In the genomic region with DNA sequence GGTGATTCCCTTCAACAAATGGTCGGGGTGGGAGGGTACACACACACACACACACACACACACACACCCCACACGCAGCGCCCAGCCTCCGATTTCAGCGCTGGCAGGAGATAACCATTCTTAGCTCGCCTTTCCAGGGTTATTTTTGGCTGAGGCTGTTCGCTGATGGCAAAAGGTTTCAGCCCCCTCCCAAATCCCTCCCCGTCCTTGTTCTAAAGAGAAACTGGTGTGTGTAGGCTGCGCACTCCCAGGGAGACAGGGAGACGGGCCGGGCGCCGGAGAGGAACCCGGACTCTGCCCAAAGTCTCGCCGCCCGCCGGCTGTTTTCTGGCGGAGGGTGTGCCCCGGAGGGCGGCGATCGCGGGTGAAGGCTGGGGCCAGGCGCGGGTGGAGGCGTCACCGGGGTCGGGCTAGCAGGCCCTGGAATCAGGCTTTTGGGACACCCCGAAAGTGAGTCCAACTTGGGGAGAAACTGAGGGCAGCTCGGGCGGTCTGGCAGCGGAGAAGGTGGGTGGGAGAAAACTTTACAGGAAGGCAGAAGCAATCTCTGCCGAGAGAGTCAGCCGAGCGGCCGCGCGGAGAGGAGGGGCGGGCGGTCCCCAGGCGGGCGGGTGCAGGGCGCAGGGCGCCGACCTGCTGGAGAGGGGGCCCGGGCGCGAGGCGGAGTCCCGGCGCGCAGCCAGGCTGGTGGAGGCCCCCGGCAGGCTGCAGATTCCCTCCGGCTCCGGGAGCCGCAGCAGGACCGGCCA, we compare ENCODE assay signal across 7 cellular contexts. TPM values are rescaled to one million over a fixed set of nuclear protein-coding genes. Genes with fewer than 3 reads are reported as not detected.
DNase-seq lines count a peak whose midpoint lies in the region; ATAC-seq and TF ChIP-seq lines count a peak whose summit lies in the region.
"Not testable (repeated sequence)": the region's sequence is repeated elsewhere in the genome, so short reads cannot be mapped to it uniquely, and the experiment has no call there.

Gene PGM5 (plus strand): TSS at position 242 of the 749 bp plus-strand sequence. CDS start 517 bp downstream, outside the sequence.

- peaks cover 0 to 31% (median 6%) of the 10 kb centered on the region in 9 donors for H3K4me1 ChIP-seq in heart right ventricle
- not testable (repeated sequence) for H3K4me1 ChIP-seq in mesodermal cell (ENCODE audit: control insufficient read depth, insufficient read depth, low read length, poor library complexity, severe bottlenecking); gastrocnemius medialis

- in situ Hi-C loops in gastrocnemius medialis (cut with MboI; ENCODE audit: low sequenced_read_pairs in 4 of 4), result not testable (repeated sequence)

- TF ChIP-seq CTCF in GM12864 (IDR thresholded peaks at IDR 0.05; ENCODE audit: low read depth, low read length, missing control alignments); gastrocnemius medialis (IDR thresholded peaks at IDR 0.05 in 4 of 5, conservative IDR thresholded peaks at IDR 0.05 in 1 of 5): not testable (repeated sequence)
- peak in 1 of 9 donors; percentile 16 for TF ChIP-seq CTCF in heart right ventricle (IDR thresholded peaks at IDR 0.05)

- H3K9me3 Mint-ChIP-seq in activated CD4-positive, alpha-beta T cell treated with anti-CD3 and anti-CD28 coated beads, Interleukin-2, amount 10 ng/mL, durations not matched to agents 7 days and 5 days, result not testable (repeated sequence)

- H3K36me3 ChIP-seq in heart right ventricle; mesodermal cell (ENCODE audit: control insufficient read depth, insufficient read depth, low read length); gastrocnemius medialis: not testable (repeated sequence)

- H3K4me3 ChIP-seq in GM12864 (ENCODE audit: low read depth, low read length), result peak within 1 kb of the TSS; percentile 40
- peak within 1 kb of the TSS; percentile 47 to 95 (median 74) for H3K4me3 ChIP-seq in heart right ventricle
- H3K4me3 ChIP-seq in mesodermal cell (ENCODE audit: extremely low read depth, insufficient read depth, low read length, poor library complexity, severe bottlenecking), result peak within 1 kb of the TSS; percentile 41
- peak within 1 kb of the TSS; percentile 65 to 93 (median 79) for H3K4me3 ChIP-seq in gastrocnemius medialis

- H3K4me3 Mint-ChIP-seq in activated CD4-positive, alpha-beta T cell treated with anti-CD3 and anti-CD28 coated beads, Interleukin-2, amount 10 ng/mL, durations not matched to agents 7 days and 5 days, result peak within 1 kb of the TSS; percentile 41

- not testable (repeated sequence) for H3K27ac Mint-ChIP-seq in activated CD4-positive, alpha-beta T cell treated with anti-CD3 and anti-CD28 coated beads, Interleukin-2, amount 10 ng/mL, durations not matched to agents 7 days and 5 days

- peaks cover 31% of the 10 kb centered on the region for H3K27me3 Mint-ChIP-seq in activated CD4-positive, alpha-beta T cell treated with anti-CD3 and anti-CD28 coated beads, Interleukin-2, amount 10 ng/mL, durations not matched to agents 7 days and 5 days

- H3K27me3 ChIP-seq in heart right ventricle, result peaks cover 0 to 11% (median 0%) of the 10 kb centered on the region in 7 donors
- not testable (repeated sequence) for H3K27me3 ChIP-seq in gastrocnemius medialis

- not testable (repeated sequence) for H3K4me1 Mint-ChIP-seq in activated CD4-positive, alpha-beta T cell treated with anti-CD3 and anti-CD28 coated beads, Interleukin-2, amount 10 ng/mL, durations not matched to agents 7 days and 5 days

- 0 to 1% methylated on average over 43 to 58 of the region's 58 CpGs for WGBS in heart right ventricle, 2 donors
- WGBS in mesodermal cell (ENCODE audit: insufficient coverage in 2 of 2), 2 experiments, result 6% methylated on average over 27 to 39 of the region's 58 CpGs

- H3K36me3 Mint-ChIP-seq in activated CD4-positive, alpha-beta T cell treated with anti-CD3 and anti-CD28 coated beads, Interleukin-2, amount 10 ng/mL, durations not matched to agents 7 days and 5 days (ENCODE audit: low read depth), result not testable (repeated sequence)

- peak; percentile 36 to 39 for TF ChIP-seq POLR2A in gastrocnemius medialis (IDR thresholded peaks at IDR 0.05)

- not testable (repeated sequence) for DNase-seq in GM12864 (ENCODE audit: low read depth); activated CD4-positive, alpha-beta T cell treated with anti-CD3 and anti-CD28 coated beads, Interleukin-2, amount 10 ng/mL, durations not matched to agents 7 days and 5 days
- peak; percentile 7 for DNase-seq in cerebellar cortex (ENCODE audit: low spot score)
- DNase-seq in heart right ventricle, result peak; percentile 60 to 71
- DNase-seq in gastrocnemius medialis, result peak; percentile 6 to 41

- H3K9me3 ChIP-seq in heart right ventricle; mesodermal cell (ENCODE audit: control insufficient read depth, low read length); gastrocnemius medialis: not testable (repeated sequence)

- ATAC-seq in HG02981 (IDR thresholded peaks at IDR 0.05; ENCODE audit: unreplicated experiment), result peak; percentile 57
- peak; percentile 82 to 92 (median 85) for ATAC-seq in heart right ventricle
- peak; percentile 78 to 79 for ATAC-seq in gastrocnemius medialis

- POLR2A ChIA-PET in activated CD4-positive, alpha-beta T cell treated with anti-CD3 and anti-CD28 coated beads, Interleukin-2, amount 10 ng/mL, durations not matched to agents 7 days and 5 days (lab: Charles Lee), result not testable (repeated sequence)

- CTCF ChIA-PET in activated CD4-positive, alpha-beta T cell treated with anti-CD3 and anti-CD28 coated beads, Interleukin-2, amount 10 ng/mL, durations not matched to agents 7 days and 5 days (lab: Charles Lee), result not testable (repeated sequence)

- peak within 1 kb of the TSS; percentile 74 to 97 (median 93) for H3K27ac ChIP-seq in heart right ventricle
- not testable (repeated sequence) for H3K27ac ChIP-seq in mesodermal cell (ENCODE audit: low read depth, low read length, severe bottlenecking)
- H3K27ac ChIP-seq in gastrocnemius medialis, result peak within 1 kb of the TSS; percentile 87 to 91 (median 90)

- intact Hi-C loops in heart right ventricle (cut with DNase I), result loop anchor here in 4 of 10 donors (10.0 kb wide), 2 partner anchors 138 to 148 kb away; no protein-coding TSS in a partner anchor
- intact Hi-C loops in gastrocnemius medialis (cut with DNase I; ENCODE audit: low total_unique reads), result not testable (repeated sequence)

RNA-seq across cellular contexts. Expression of gene PGM5, which starts in this region (rescaled TPM):
- total RNA-seq in activated CD4-positive, alpha-beta T cell treated with anti-CD3 and anti-CD28 coated beads, Interleukin-2, amount 10 ng/mL, durations not matched to agents 7 days and 5 days, result not detected
- 100 to 1,000 TPM; 133 to 245 (median 181) TPM for total RNA-seq in heart right ventricle
- polyA plus RNA-seq in heart right ventricle, result 10 to 100 TPM; 26.8 to 58.1 TPM
- 7.6 TPM for polyA plus RNA-seq in mesodermal cell (2013, experiment 1 of 2)
- 9.6 TPM for polyA plus RNA-seq in mesodermal cell (2013, experiment 2 of 2)
- 10 to 100 TPM; 13.3 to 44.0 (median 29.9) TPM for total RNA-seq in gastrocnemius medialis

Comparison
In these comparisons a context has a peak if more than half of its experiments do, and no peak if none do; other contexts are left out.
1. RNA of gene PGM5 (total RNA-seq): 133 to 245 TPM in heart right ventricle and 13.3 to 44.0 TPM in gastrocnemius medialis; not detected in activated CD4-positive, alpha-beta T cell treated with anti-CD3 and anti-CD28 coated beads, Interleukin-2, amount 10 ng/mL, durations not matched to agents 7 days and 5 days; every median in the first group is over 10 times any median in the second.
2. Peak in every context shown above with its lines, with median percentiles within 50 percentile points of each other: H3K4me3 ChIP-seq and ATAC-seq.